Comparison of ENCODE assay signal across 20 cellular contexts in genomic region chr1:7398982-7399381, GRCh38.
DNase-seq lines count a peak whose midpoint lies in the region; FAIRE-seq and TF ChIP-seq lines count a peak whose summit lies in the region.
"Had no signal": no experiment of that assay in that cellular context is flagged by ENCODE, and none has a peak within 500 bp of the region (broad histone marks: within the 10 kb centered on the region; RNA-seq: fewer than 3 reads in every experiment).

No MANE protein-coding gene starts in this region.

- H3K4me1 ChIP-seq in mammary epithelial cell (ENCODE audit: insufficient read depth, low read length), result peaks cover 11% of the 10 kb centered on the region
- no peaks in the 10 kb centered on the region for H3K4me1 ChIP-seq in breast epithelium
- H3K4me1 ChIP-seq in H1 (replicated peaks in 1 of 4; ENCODE audit: control insufficient read depth in 3 of 4, insufficient read depth in 4 of 4, low read length in 3 of 4), result peaks cover 0 to 9% (median 5%) of the 10 kb centered on the region in 4 experiments; a peak in 4 of 7 replicates

- H2BK120ac ChIP-seq in H1 (replicated peaks; ENCODE audit: low read depth, low read length), result no peak overlapping the region

- H3K79me1 ChIP-seq in H1 (ENCODE audit: low read depth, low read length), result no peaks in the 10 kb centered on the region

- TF ChIP-seq RAD21 in H1 (IDR thresholded peaks at IDR 0.05 in 1 of 2, conservative IDR thresholded peaks at IDR 0.05 in 1 of 2; ENCODE audit: low read depth in 2 of 2, low read length in 2 of 2), result no peak

- H3K23me2 ChIP-seq in H1 (ENCODE audit: low read depth, low read length), result no peaks in the 10 kb centered on the region

- TF ChIP-seq CTCF in mammary epithelial cell (conservative IDR thresholded peaks at IDR 0.05 in 1 of 2, IDR thresholded peaks at IDR 0.05 in 1 of 2; ENCODE audit: extremely low read depth in 1 of 2, insufficient read depth in 1 of 2, low read depth in 1 of 2, low read length in 2 of 2), result no peak
- no peak for TF ChIP-seq CTCF in breast epithelium (IDR thresholded peaks at IDR 0.05)
- TF ChIP-seq CTCF in H1 (IDR thresholded peaks at IDR 0.05; ENCODE audit: control extremely low read depth in 1 of 3, insufficient read depth in 1 of 3, low read depth in 1 of 3, low read length in 3 of 3), result no peak
- no peak for TF ChIP-seq CTCF in WERI-Rb-1 (IDR thresholded peaks at IDR 0.05; ENCODE audit: low read depth, low read length)

- H2BK12ac ChIP-seq in H1 (ENCODE audit: low read depth, low read length), result no peak overlapping the region

- no peak for TF ChIP-seq EP300 in H1 (IDR thresholded peaks at IDR 0.05; ENCODE audit: borderline replicate concordance in 1 of 2, low read depth in 2 of 2, low read length in 2 of 2)

- no peak overlapping the region for H3K14ac ChIP-seq in H1 (ENCODE audit: insufficient read length)

- H3K9ac ChIP-seq in mammary epithelial cell (ENCODE audit: insufficient read depth, low read length), result no peak overlapping the region
- no peak overlapping the region for H3K9ac ChIP-seq in H1 (replicated peaks in 1 of 4; ENCODE audit: extremely low read depth in 1 of 4, low read depth in 3 of 4, low read length in 3 of 4)
- H3K9ac ChIP-seq: GM23248 had no signal

- no peak overlapping the region for H4K8ac ChIP-seq in H1 (ENCODE audit: extremely low read depth, insufficient read depth, low read length)

- no peak overlapping the region for H3K4me3 ChIP-seq in mammary epithelial cell (replicated peaks in 1 of 3; ENCODE audit: insufficient read depth in 1 of 3, low read depth in 2 of 3, low read length in 3 of 3)
- H3K4me3 ChIP-seq in breast epithelium, result no peak overlapping the region
- peak overlapping the region in 1 of 4 experiments; percentile 31; a peak in 1 of 8 replicates for H3K4me3 ChIP-seq in H1 (ENCODE audit: extremely low read depth in 1 of 4, insufficient read depth in 2 of 4, low read depth in 3 of 4, low read length in 4 of 4)
- H3K4me3 ChIP-seq in WERI-Rb-1 (ENCODE audit: low read depth, low read length), result no peak overlapping the region
- H3K4me3 ChIP-seq: GM23248 had no signal

- intact Hi-C loops in mammary epithelial cell (cut with micrococcal nuclease) (no loop called here), breast epithelium (cut with DNase I; ENCODE audit: low total_unique reads) (no loop called here)

- in situ Hi-C loops in mammary epithelial cell (cut with MboI; ENCODE audit: low sequenced_read_pairs in 2 of 2), result no loop called here

- peak; percentile 74 for FAIRE-seq in H1 (lab: Jason Lieb, UNC)
- FAIRE-seq: GM12892, HepG2 had no signal

- POLR2A ChIA-PET in H1 (lab: Charles Lee; ENCODE audit: partially characterized antibody), result no interaction called here

- H3K36me3 ChIP-seq in mammary epithelial cell (ENCODE audit: insufficient read depth, low read length) (no peaks in the 10 kb centered on the region), breast epithelium (no peaks in the 10 kb centered on the region), H1 (ENCODE audit: control insufficient read depth in 2 of 4, insufficient read depth in 4 of 4, low read length in 3 of 4) (no peaks in the 10 kb centered on the region; a peak in 1 of 8 replicates), WERI-Rb-1 (no peaks in the 10 kb centered on the region)

- H2AK5ac ChIP-seq in H1 (ENCODE audit: low read depth, low read length), result no peak overlapping the region

- H3K4ac ChIP-seq in H1 (replicated peaks; ENCODE audit: insufficient read length, low read depth, low read length), result no peak overlapping the region

- 0 out of 2 replicates have a peak overlapping the region, but pooled peaks have one; percentile 23 for H2BK20ac ChIP-seq in H1 (ENCODE audit: low read length)

- H3K79me2 ChIP-seq in mammary epithelial cell (ENCODE audit: insufficient read depth, low read length) (no peaks in the 10 kb centered on the region), H1 (ENCODE audit: control insufficient read depth in 1 of 2, insufficient read depth in 2 of 2, low read length in 2 of 2) (no peaks in the 10 kb centered on the region)

- H3K56ac ChIP-seq in H1 (replicated peaks; ENCODE audit: insufficient read length, low read depth, low read length), result no peak overlapping the region

- H2BK15ac ChIP-seq in H1 (ENCODE audit: low read length), result no peak overlapping the region

- no peaks in the 10 kb centered on the region for H4K20me1 ChIP-seq in mammary epithelial cell (ENCODE audit: insufficient read depth, low read length)
- no peaks in the 10 kb centered on the region for H4K20me1 ChIP-seq in H1 (replicated peaks in 1 of 2; ENCODE audit: control insufficient read depth in 1 of 2, insufficient read depth in 2 of 2, low read length in 2 of 2)

- TF ChIP-seq POLR2A in breast epithelium (IDR thresholded peaks at IDR 0.05), result no peak
- TF ChIP-seq POLR2A in H1 (IDR thresholded peaks at IDR 0.05; ENCODE audit: control extremely low read depth in 1 of 2, low read depth in 2 of 2, low read length in 2 of 2), result no peak

- no peak overlapping the region for H4K91ac ChIP-seq in H1 (replicated peaks; ENCODE audit: insufficient read length, low read length)

- no TSS peak for BruUV-seq in mammary epithelial cell (replicated peaks; lab: Mats Ljungman, UMichigan)

- no peak overlapping the region for H3K4me2 ChIP-seq in mammary epithelial cell (ENCODE audit: insufficient read depth, low read depth, low read length)
- no peak overlapping the region for H3K4me2 ChIP-seq in H1 (ENCODE audit: insufficient read depth in 1 of 2, low read depth in 2 of 2, low read length in 2 of 2)

- CTCF ChIA-PET in mammary epithelial cell (lab: Charles Lee; ENCODE audit: low non-redundant PET) (no interaction called here), H1 (lab: Charles Lee; ENCODE audit: partially characterized antibody) (interaction anchor here (0.9 to 1.9 kb wide), 2 partner anchors 11 to 14 kb away, joined by 3 to 6 read pairs; no protein-coding TSS in a partner anchor)

- no peak overlapping the region for H2AFZ ChIP-seq in mammary epithelial cell (ENCODE audit: low read depth, low read length)
- no peak overlapping the region for H2AFZ ChIP-seq in H1 (ENCODE audit: low read length)
- H2AFZ ChIP-seq: GM23248 had no signal

- dilution Hi-C loops in mammary epithelial cell (cut with HindIII; ENCODE audit: low sequenced_read_pairs), result loop anchor here (10.0 kb wide), 1 partner anchor 84 kb away; no protein-coding TSS in a partner anchor

- H3K9me3 ChIP-seq in mammary epithelial cell (replicated peaks; ENCODE audit: insufficient read depth, low read length) (peaks cover 8% of the 10 kb centered on the region), breast epithelium (peaks cover 0 to 29% of the 10 kb centered on the region in 2 donors), H1 (ENCODE audit: insufficient read depth in 2 of 2, low read depth in 1 of 2, low read length in 1 of 2) (peaks cover 6 to 19% of the 10 kb centered on the region in 2 experiments; a peak in 3 of 4 replicates), WERI-Rb-1 (ENCODE audit: severe bottlenecking) (peaks cover 7% of the 10 kb centered on the region)

- no peak overlapping the region for H2BK5ac ChIP-seq in H1 (ENCODE audit: low read depth, low read length)

- no peak overlapping the region for H3K23ac ChIP-seq in H1 (ENCODE audit: insufficient read length)

- DNase-seq in mammary epithelial cell (peak; percentile 21), breast epithelium (ENCODE audit: low spot score in 2 of 2) (no peak), H1 (ENCODE audit: low read depth in 1 of 2, low spot score in 2 of 2) (peak in 1 of 2 experiments; percentile 30), iPS-NIHi7 (ENCODE audit: extremely low spot score) (peak; percentile 7), cerebellum (ENCODE audit: low spot score) (no peak), WERI-Rb-1 (no peak), T1000 (lab: John Stamatoyannopoulos, UW) (no peak)
- DNase-seq: 8988T; AML-193; C1 segment of cervical spinal cord; CD8-positive, alpha-beta T cell; GM23248; KBM-7; NCI-H1105 treated with DMSO at 0.1 percent for 48 hours; NCI-H2029 treated with DMSO at 0.1 percent for 48 hours; NCI-H345; NCI-H526; Right ventricle myocardium superior had no signal

- H4K5ac ChIP-seq in H1 (ENCODE audit: insufficient read length, low read depth, low read length), result no peak overlapping the region

- no peak overlapping the region; the same call in 1 of the 2 replicates for H3K18ac ChIP-seq in H1 (ENCODE audit: extremely low read depth, low read length)

- no peak overlapping the region for H3K27ac ChIP-seq in mammary epithelial cell (ENCODE audit: insufficient read depth, low read depth, low read length)
- H3K27ac ChIP-seq in breast epithelium, result no peak overlapping the region
- H3K27ac ChIP-seq in H1 (ENCODE audit: low read depth, low read length), result no peak overlapping the region
- no peak overlapping the region for H3K27ac ChIP-seq in WERI-Rb-1
- H3K27ac ChIP-seq: GM23248 had no signal

- 85% methylated on average over 1 of the region's 1 CpG for WGBS in mammary epithelial cell (ENCODE audit: low coverage, missing lambda C conversion rate)
- 58% methylated on average over 1 of the region's 1 CpG; no CpG with 5 or more reads in 1 of the 2 experiments for WGBS in H1 (ENCODE audit: extremely low coverage in 1 of 2, insufficient coverage in 1 of 2, insufficient read length in 1 of 2, insufficient replicate concordance in 2 of 2, low coverage in 1 of 2, low lambda C conversion rate in 2 of 2, missing lambda C conversion rate in 1 of 2), 2 experiments

- no peaks in the 10 kb centered on the region for H3K27me3 ChIP-seq in mammary epithelial cell (ENCODE audit: insufficient read depth, low read length)
- no peaks in the 10 kb centered on the region for H3K27me3 ChIP-seq in breast epithelium
- H3K27me3 ChIP-seq in H1 (replicated peaks in 1 of 4; ENCODE audit: control insufficient read depth in 3 of 4, extremely low read depth in 1 of 4, insufficient read depth in 3 of 4, low read length in 3 of 4), result no peaks in the 10 kb centered on the region
- H3K27me3 ChIP-seq in WERI-Rb-1 (ENCODE audit: insufficient read depth, low read depth, severe bottlenecking), result no peaks in the 10 kb centered on the region

TF ChIP-seq in H1, 55 proteins besides CTCF, POLR2A, EP300 and RAD21:
- TF ChIP-seq NANOG (IDR thresholded peaks at IDR 0.05; ENCODE audit: insufficient read depth, low read depth, low read length, poor library complexity, severe bottlenecking) (no peak), BACH1 (IDR thresholded peaks at IDR 0.05; ENCODE audit: low read length) (no peak), SP1 (IDR thresholded peaks at IDR 0.05; ENCODE audit: low read depth, low read length) (peak; percentile 35; the same call in 1 of the 2 replicates)

Comparison
In these comparisons a context has a peak if more than half of its experiments do, and no peak if none do; other contexts are left out.
1. DNase-seq: peak in mammary epithelial cell (single experiment) and iPS-NIHi7 (single experiment); none in breast epithelium (0 of 2), cerebellum (single experiment), WERI-Rb-1 (single experiment) and T1000 (single experiment).